ENCODE assay signal across 1 cellular context in the genomic region with DNA sequence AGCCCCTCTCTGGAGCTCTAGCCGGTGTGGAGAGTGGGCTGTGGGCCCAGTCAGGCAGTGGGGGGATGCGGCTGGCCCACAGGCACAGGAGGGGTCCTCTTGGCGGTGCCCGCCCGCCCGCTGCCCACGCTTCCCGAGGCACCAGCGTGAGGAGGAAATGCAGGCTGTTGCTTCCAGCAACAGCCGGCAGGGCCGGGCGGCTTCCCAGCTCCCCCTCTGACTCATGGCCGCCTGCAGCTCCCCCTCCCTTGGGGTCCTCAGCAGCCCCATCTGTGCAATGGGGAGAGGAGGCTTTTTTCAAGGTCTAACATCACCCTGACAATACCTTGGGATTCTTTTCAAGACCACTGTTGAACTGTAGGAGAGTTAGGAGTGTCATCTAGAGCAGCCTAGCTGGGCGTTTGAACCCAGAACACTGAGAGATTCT.
TF ChIP-seq lines count a peak whose summit lies in the region.

No MANE protein-coding gene starts in this region.

TF ChIP-seq in GM23338, 12 proteins besides CTCF, POLR2A, EP300 and RAD21 (continued from another document):
- TF ChIP-seq, protein P1, sequence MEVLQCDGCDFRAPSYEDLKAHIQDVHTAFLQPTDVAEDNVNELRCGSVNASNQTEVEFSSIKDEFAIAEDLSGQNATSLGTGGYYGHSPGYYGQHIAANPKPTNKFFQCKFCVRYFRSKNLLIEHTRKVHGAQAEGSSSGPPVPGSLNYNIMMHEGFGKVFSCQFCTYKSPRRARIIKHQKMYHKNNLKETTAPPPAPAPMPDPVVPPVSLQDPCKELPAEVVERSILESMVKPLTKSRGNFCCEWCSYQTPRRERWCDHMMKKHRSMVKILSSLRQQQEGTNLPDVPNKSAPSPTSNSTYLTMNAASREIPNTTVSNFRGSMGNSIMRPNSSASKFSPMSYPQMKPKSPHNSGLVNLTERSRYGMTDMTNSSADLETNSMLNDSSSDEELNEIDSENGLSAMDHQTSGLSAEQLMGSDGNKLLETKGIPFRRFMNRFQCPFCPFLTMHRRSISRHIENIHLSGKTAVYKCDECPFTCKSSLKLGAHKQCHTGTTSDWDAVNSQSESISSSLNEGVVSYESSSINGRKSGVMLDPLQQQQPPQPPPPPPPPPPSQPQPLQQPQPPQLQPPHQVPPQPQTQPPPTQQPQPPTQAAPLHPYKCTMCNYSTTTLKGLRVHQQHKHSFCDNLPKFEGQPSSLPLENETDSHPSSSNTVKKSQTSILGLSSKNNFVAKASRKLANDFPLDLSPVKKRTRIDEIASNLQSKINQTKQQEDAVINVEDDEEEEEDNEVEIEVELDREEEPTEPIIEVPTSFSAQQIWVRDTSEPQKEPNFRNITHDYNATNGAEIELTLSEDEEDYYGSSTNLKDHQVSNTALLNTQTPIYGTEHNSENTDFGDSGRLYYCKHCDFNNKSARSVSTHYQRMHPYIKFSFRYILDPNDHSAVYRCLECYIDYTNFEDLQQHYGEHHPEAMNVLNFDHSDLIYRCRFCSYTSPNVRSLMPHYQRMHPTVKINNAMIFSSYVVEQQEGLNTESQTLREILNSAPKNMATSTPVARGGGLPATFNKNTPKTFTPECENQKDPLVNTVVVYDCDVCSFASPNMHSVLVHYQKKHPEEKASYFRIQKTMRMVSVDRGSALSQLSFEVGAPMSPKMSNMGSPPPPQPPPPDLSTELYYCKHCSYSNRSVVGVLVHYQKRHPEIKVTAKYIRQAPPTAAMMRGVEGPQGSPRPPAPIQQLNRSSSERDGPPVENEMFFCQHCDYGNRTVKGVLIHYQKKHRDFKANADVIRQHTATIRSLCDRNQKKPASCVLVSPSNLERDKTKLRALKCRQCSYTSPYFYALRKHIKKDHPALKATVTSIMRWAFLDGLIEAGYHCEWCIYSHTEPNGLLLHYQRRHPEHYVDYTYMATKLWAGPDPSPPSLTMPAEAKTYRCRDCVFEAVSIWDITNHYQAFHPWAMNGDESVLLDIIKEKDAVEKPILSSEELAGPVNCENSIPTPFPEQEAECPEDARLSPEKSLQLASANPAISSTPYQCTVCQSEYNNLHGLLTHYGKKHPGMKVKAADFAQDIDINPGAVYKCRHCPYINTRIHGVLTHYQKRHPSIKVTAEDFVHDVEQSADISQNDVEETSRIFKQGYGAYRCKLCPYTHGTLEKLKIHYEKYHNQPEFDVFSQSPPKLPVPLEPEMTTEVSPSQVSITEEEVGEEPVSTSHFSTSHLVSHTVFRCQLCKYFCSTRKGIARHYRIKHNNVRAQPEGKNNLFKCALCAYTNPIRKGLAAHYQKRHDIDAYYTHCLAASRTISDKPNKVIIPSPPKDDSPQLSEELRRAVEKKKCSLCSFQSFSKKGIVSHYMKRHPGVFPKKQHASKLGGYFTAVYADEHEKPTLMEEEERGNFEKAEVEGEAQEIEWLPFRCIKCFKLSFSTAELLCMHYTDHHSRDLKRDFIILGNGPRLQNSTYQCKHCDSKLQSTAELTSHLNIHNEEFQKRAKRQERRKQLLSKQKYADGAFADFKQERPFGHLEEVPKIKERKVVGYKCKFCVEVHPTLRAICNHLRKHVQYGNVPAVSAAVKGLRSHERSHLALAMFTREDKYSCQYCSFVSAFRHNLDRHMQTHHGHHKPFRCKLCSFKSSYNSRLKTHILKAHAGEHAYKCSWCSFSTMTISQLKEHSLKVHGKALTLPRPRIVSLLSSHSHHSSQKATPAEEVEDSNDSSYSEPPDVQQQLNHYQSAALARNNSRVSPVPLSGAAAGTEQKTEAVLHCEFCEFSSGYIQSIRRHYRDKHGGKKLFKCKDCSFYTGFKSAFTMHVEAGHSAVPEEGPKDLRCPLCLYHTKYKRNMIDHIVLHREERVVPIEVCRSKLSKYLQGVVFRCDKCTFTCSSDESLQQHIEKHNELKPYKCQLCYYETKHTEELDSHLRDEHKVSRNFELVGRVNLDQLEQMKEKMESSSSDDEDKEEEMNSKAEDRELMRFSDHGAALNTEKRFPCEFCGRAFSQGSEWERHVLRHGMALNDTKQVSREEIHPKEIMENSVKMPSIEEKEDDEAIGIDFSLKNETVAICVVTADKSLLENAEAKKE (CRISPR knock-in tag; IDR thresholded peaks at IDR 0.05), result no peak
- TF ChIP-seq STAT1 (IDR thresholded peaks at IDR 0.05; ENCODE audit: unreplicated experiment) (no peak), EZH2 (IDR thresholded peaks at IDR 0.05; ENCODE audit: low read depth, unreplicated experiment) (no peak), EZH2phosphoT487 (IDR thresholded peaks at IDR 0.05; ENCODE audit: unreplicated experiment) (no peak), NANOG (IDR thresholded peaks at IDR 0.05; ENCODE audit: borderline replicate concordance) (no peak)
TF ChIP-seq in GM23338: peak in this region for 0.
